Comparison of ENCODE assay signal across 19 cellular contexts in genomic region chr5:14734382-14734781, GRCh38.
"Had no signal": no experiment of that assay in that cellular context is flagged by ENCODE, and none has a peak within 500 bp of the region (broad histone marks: within the 10 kb centered on the region; RNA-seq: fewer than 3 reads in every experiment).

No MANE protein-coding gene starts in this region.

- H3K36me3 Mint-ChIP-seq: neural progenitor cell had no signal

- H3K4me3 Mint-ChIP-seq: activated naive CD8-positive, alpha-beta T cell; dendritic cell treated with granulocyte-macrophage colony-stimulating factor and Interleukin-4, amounts not matched to agents 40 ng/mL and 50 ng/mL, for 4 days; neural progenitor cell; stimulated activated memory B cell treated with anti-CD40 and anti-IgM and Interleukin-4, amounts not matched to agents 10 μg/mL and 1 μg/mL and 100 μg/mL, for 72 hours had no signal

- H3K36me3 ChIP-seq: neural progenitor cell, right lobe of liver had no signal

- H3K4me3 ChIP-seq: gastrocnemius medialis, heart left ventricle, left lung, neural progenitor cell, prostate gland, right lobe of liver, smooth muscle cell, testis, upper lobe of left lung had no signal

- H3K27me3 Mint-ChIP-seq: activated naive CD8-positive, alpha-beta T cell; dendritic cell treated with granulocyte-macrophage colony-stimulating factor and Interleukin-4, amounts not matched to agents 40 ng/mL and 50 ng/mL, for 4 days; stimulated activated memory B cell treated with anti-CD40 and anti-IgM and Interleukin-4, amounts not matched to agents 10 μg/mL and 1 μg/mL and 100 μg/mL, for 72 hours had no signal

- H3K4me1 ChIP-seq: left lung, prostate gland, testis, upper lobe of left lung had no signal

- H3K4me1 Mint-ChIP-seq: stimulated activated memory B cell treated with anti-CD40 and anti-IgM and Interleukin-4, amounts not matched to agents 10 μg/mL and 1 μg/mL and 100 μg/mL, for 72 hours had no signal

- H3K9me3 Mint-ChIP-seq: dendritic cell treated with granulocyte-macrophage colony-stimulating factor and Interleukin-4, amounts not matched to agents 40 ng/mL and 50 ng/mL, for 4 days; neural progenitor cell; stimulated activated memory B cell treated with anti-CD40 and anti-IgM and Interleukin-4, amounts not matched to agents 10 μg/mL and 1 μg/mL and 100 μg/mL, for 72 hours had no signal

- H3K27ac Mint-ChIP-seq: dendritic cell treated with granulocyte-macrophage colony-stimulating factor and Interleukin-4, amounts not matched to agents 40 ng/mL and 50 ng/mL, for 4 days; neural progenitor cell; stimulated activated memory B cell treated with anti-CD40 and anti-IgM and Interleukin-4, amounts not matched to agents 10 μg/mL and 1 μg/mL and 100 μg/mL, for 72 hours had no signal

- DNase-seq: activated CD4-positive, alpha-beta T cell treated with anti-CD3 and anti-CD28 coated beads, Interleukin-2, amount 50 U/mL, for 4 hours; cerebellar nuclear complex; effector CD8-positive, alpha-beta T cell; gastrocnemius medialis; heart left ventricle; kidney; left lung; midbrain; right lobe of liver; stimulated activated CD4-positive, alpha-beta T cell treated with anti-CD3 and anti-CD28 coated beads, Interleukin-4, amount 100 ng/mL, for 24 hours; upper lobe of left lung had no signal

- H3K9me3 ChIP-seq: gastrocnemius medialis, heart left ventricle, left lung, prostate gland, right lobe of liver, testis, upper lobe of left lung had no signal

- H3K27ac ChIP-seq: heart left ventricle, left lung, neural progenitor cell, prostate gland, right lobe of liver, testis, upper lobe of left lung had no signal

- ATAC-seq: esophagus mucosa; gastrocnemius medialis; heart left ventricle; left lung; right lobe of liver; stimulated activated memory B cell treated with anti-CD40 and anti-IgM and Interleukin-4, amounts not matched to agents 10 μg/mL and 1 μg/mL and 100 μg/mL, for 72 hours had no signal
